In genomic region chr18:5415665-5416064, GRCh38 we compare ENCODE assay signal across 24 cellular contexts.
"Had no signal": no experiment of that assay in that cellular context is flagged by ENCODE, and none has a peak within 500 bp of the region (broad histone marks: within the 10 kb centered on the region; RNA-seq: fewer than 3 reads in every experiment).

No MANE protein-coding gene starts in this region.

- H3K4me1 ChIP-seq: left ventricle myocardium inferior, psoas muscle, testis, transverse colon, uterus had no signal

- H3K36me3 Mint-ChIP-seq: activated CD4-positive, alpha-beta memory T cell treated with anti-CD3 and anti-CD28 coated beads for 36 hours; natural killer cell had no signal

- H3K9me3 ChIP-seq: left ventricle myocardium inferior, ovary, psoas muscle, testis, transverse colon, uterus had no signal

- H3K4me1 Mint-ChIP-seq: activated CD4-positive, alpha-beta T cell treated with anti-CD3 and anti-CD28 coated beads, Interleukin-2, amount 10 ng/mL, durations not matched to agents 24 days and 14 days; activated T-helper 17 cell treated with anti-CD3 and anti-CD28 coated beads, Interleukin-2, amount 50 U/mL, for 72 hours; natural killer cell had no signal

- H3K27me3 ChIP-seq: ovary, testis, transverse colon, uterus had no signal

- H3K4me3 ChIP-seq: left ventricle myocardium inferior, lung, ovary, psoas muscle, smooth muscle cell, testis, transverse colon, uterus had no signal

- H3K36me3 ChIP-seq: left ventricle myocardium inferior, ovary, uterus had no signal

- H3K27ac Mint-ChIP-seq: activated CD4-positive, alpha-beta memory T cell treated with anti-CD3 and anti-CD28 coated beads for 36 hours; activated CD4-positive, alpha-beta T cell treated with anti-CD3 and anti-CD28 coated beads, Interleukin-2, amount 10 ng/mL, durations not matched to agents 24 days and 14 days; activated T-cell treated with anti-CD3 and anti-CD28 coated beads, Interleukin-2, amount 50 U/mL, for 24 hours; activated T-helper 17 cell treated with anti-CD3 and anti-CD28 coated beads, Interleukin-2, amount 50 U/mL, for 72 hours; natural killer cell had no signal

- H3K9me3 Mint-ChIP-seq: activated CD4-positive, alpha-beta memory T cell treated with anti-CD3 and anti-CD28 coated beads for 36 hours; activated CD4-positive, alpha-beta T cell treated with anti-CD3 and anti-CD28 coated beads, Interleukin-2, amount 10 ng/mL, durations not matched to agents 24 days and 14 days; activated T-cell treated with anti-CD3 and anti-CD28 coated beads, Interleukin-2, amount 50 U/mL, for 24 hours; activated T-helper 17 cell treated with anti-CD3 and anti-CD28 coated beads, Interleukin-2, amount 50 U/mL, for 72 hours; natural killer cell had no signal

- H3K4me3 Mint-ChIP-seq: activated CD4-positive, alpha-beta memory T cell treated with anti-CD3 and anti-CD28 coated beads for 36 hours; activated CD4-positive, alpha-beta T cell treated with anti-CD3 and anti-CD28 coated beads, Interleukin-2, amount 10 ng/mL, durations not matched to agents 24 days and 14 days; activated T-cell treated with anti-CD3 and anti-CD28 coated beads, Interleukin-2, amount 50 U/mL, for 24 hours; activated T-helper 17 cell treated with anti-CD3 and anti-CD28 coated beads, Interleukin-2, amount 50 U/mL, for 72 hours; natural killer cell had no signal

- H3K27ac ChIP-seq: left ventricle myocardium inferior, ovary, psoas muscle, testis, transverse colon, uterus had no signal

- DNase-seq: activated CD4-positive, alpha-beta memory T cell treated with anti-CD3 and anti-CD28 coated beads for 36 hours; activated CD4-positive, alpha-beta T cell treated with anti-CD3 and anti-CD28 coated beads, Interleukin-2, amount 10 ng/mL, durations not matched to agents 24 days and 14 days; activated CD4-positive, CD25-positive, alpha-beta regulatory T cell treated with anti-CD3 and anti-CD28 coated beads, Interleukin-2, amount 50 U/mL, for 72 hours; activated CD8-positive, alpha-beta memory T cell treated with anti-CD3 and anti-CD28 coated beads, Interleukin-2, amount 50 U/mL, for 4 hours; activated gamma-delta T cell treated with Interleukin-2 at 50 U/mL for 16 hours; activated naive CD4-positive, alpha-beta T cell treated with anti-CD3 and anti-CD28 coated beads, Interleukin-2, amount 50 U/mL, for 16 hours; activated T-cell treated with anti-CD3 and anti-CD28 coated beads, Interleukin-2, amount 50 U/mL, for 24 hours; amniotic stem cell; dermis blood vessel endothelial cell; effector CD8-positive, alpha-beta T cell; left ventricle myocardium inferior; mesendoderm; natural killer cell; ovary; psoas muscle; stimulated activated CD4-positive, alpha-beta T cell treated with anti-CD3 and anti-CD28 coated beads, Interleukin-1b, Interleukin-23, amount 100 ng/mL, for 48 hours; stimulated activated naive CD4-positive, alpha-beta T cell; T-helper 2 cell; testis; transverse colon; uterus had no signal
